ENCODE assay signal across 8 cellular contexts in genomic region chr1:67429011-67429527, GRCh38. TPM values are rescaled to one million over a fixed set of nuclear protein-coding genes. Genes with fewer than 3 reads are reported as not detected.
DNase-seq lines count a peak whose midpoint lies in the region; ATAC-seq and TF ChIP-seq lines count a peak whose summit lies in the region.

No MANE protein-coding gene starts in this region.

- peak overlapping the region; percentile 97 for H3K4me3 Mint-ChIP-seq in CD4-positive, alpha-beta T cell
- H3K4me3 Mint-ChIP-seq in progenitor cell of endocrine pancreas (ENCODE audit: low read depth), result peak overlapping the region; percentile 86

- H3K9me3 Mint-ChIP-seq in CD4-positive, alpha-beta T cell, result no peaks in the 10 kb centered on the region
- no peaks in the 10 kb centered on the region for H3K9me3 Mint-ChIP-seq in progenitor cell of endocrine pancreas (ENCODE audit: low read depth)

- WGBS in aorta, 2 donors, result 0% methylated on average over 25 of the region's 25 CpGs

- peaks cover 67% of the 10 kb centered on the region for H3K36me3 Mint-ChIP-seq in CD4-positive, alpha-beta T cell (ENCODE audit: low read depth)
- H3K36me3 Mint-ChIP-seq in progenitor cell of endocrine pancreas (ENCODE audit: insufficient read depth), result peaks cover 22% of the 10 kb centered on the region

- no peaks in the 10 kb centered on the region for H3K4me1 ChIP-seq in aorta (ENCODE audit: control insufficient read depth in 1 of 2, insufficient read depth in 2 of 2, low read length in 2 of 2)

- H3K4me3 ChIP-seq in fibroblast of the aortic adventitia (ENCODE audit: low read depth, low read length) (peak overlapping the region; percentile 94), aorta (ENCODE audit: low read length in 2 of 2) (peak overlapping the region; percentile 61 to 86)

- POLR2A ChIA-PET in CD4-positive, alpha-beta T cell (lab: Charles Lee), result interaction anchor here (0.6 to 3.7 kb wide), 10 partner anchors 9 to 504 kb away, joined by 3 to 26 read pairs (median 8); partner anchors contain the start of genes DNAI4, GADD45A, MIER1 and SLC35D1

- H3K27me3 ChIP-seq in CD4-positive, alpha-beta T cell (ENCODE audit: control insufficient read depth, insufficient read depth, low read length), result no peaks in the 10 kb centered on the region
- H3K27me3 ChIP-seq in aorta (ENCODE audit: control insufficient read depth in 1 of 2, insufficient read depth in 2 of 2, low read length in 1 of 2), result no peaks in the 10 kb centered on the region

- H3K9me3 ChIP-seq in CD4-positive, alpha-beta T cell (ENCODE audit: control insufficient read depth, low read length), result no peaks in the 10 kb centered on the region
- H3K9me3 ChIP-seq in KOPT-K1 (ENCODE audit: insufficient read depth, low read length, poor library complexity, severe bottlenecking) (no peaks in the 10 kb centered on the region), aorta (ENCODE audit: control insufficient read depth, low read length) (no peaks in the 10 kb centered on the region)

- no peaks in the 10 kb centered on the region for H3K27me3 Mint-ChIP-seq in CD4-positive, alpha-beta T cell
- no peaks in the 10 kb centered on the region for H3K27me3 Mint-ChIP-seq in progenitor cell of endocrine pancreas

- DNase-seq in CD4-positive, alpha-beta T cell, result peak in 5 of 10 experiments; percentile 1 to 35 (median 6)
- peak; percentile 56 for DNase-seq in activated T-cell treated with anti-CD3 and anti-CD28 coated beads for 24 hours (ENCODE audit: low read depth)
- no peak for DNase-seq in fibroblast of the aortic adventitia (ENCODE audit: low read depth)
- DNase-seq in progenitor cell of endocrine pancreas (ENCODE audit: low spot score, unreplicated experiment), result no peak
- no peak for DNase-seq in aorta
- no peak for DNase-seq in NCI-H2081 treated with DMSO at 0.1 percent for 48 hours (lab: John Stamatoyannopoulos, UW)

- no peak for ATAC-seq in CD4-positive, alpha-beta T cell (ENCODE audit: poor library complexity)
- no peak for ATAC-seq in aorta (ENCODE audit: low FRiP score)
- no peak for ATAC-seq in HG03175 (IDR thresholded peaks at IDR 0.05; ENCODE audit: unreplicated experiment)

- peak overlapping the region; percentile 94 for H3K27ac Mint-ChIP-seq in CD4-positive, alpha-beta T cell
- peak overlapping the region; percentile 96 for H3K27ac Mint-ChIP-seq in progenitor cell of endocrine pancreas

- peaks cover 71% of the 10 kb centered on the region for H3K4me1 Mint-ChIP-seq in CD4-positive, alpha-beta T cell (ENCODE audit: low read depth)
- H3K4me1 Mint-ChIP-seq in progenitor cell of endocrine pancreas (ENCODE audit: low read depth), result peaks cover 31% of the 10 kb centered on the region

- H3K36me3 ChIP-seq in KOPT-K1 (ENCODE audit: insufficient read depth, low read length), result peaks cover 55% of the 10 kb centered on the region
- peaks cover 0 to 2% of the 10 kb centered on the region in 2 donors for H3K36me3 ChIP-seq in aorta (ENCODE audit: control insufficient read depth in 1 of 2, insufficient read depth in 2 of 2, low read length in 1 of 2)

- intact Hi-C loops in CD4-positive, alpha-beta T cell (cut with DNase I, micrococcal nuclease), result loop anchor here in 1 of 2 experiments (5.0 kb wide), 1 partner anchor 377 kb away; the partner anchor contains the start of gene SLC35D1
- intact Hi-C loops in aorta (cut with DNase I), result loop anchor here (5.0 to 10.0 kb wide), 3 partner anchors 56 to 82 kb away; no protein-coding TSS in a partner anchor

- CTCF ChIA-PET in CD4-positive, alpha-beta T cell (lab: Charles Lee), result interaction anchor here (0.7 to 1.2 kb wide), 2 partner anchors 71 to 388 kb away, joined by 3 read pairs; no protein-coding TSS in a partner anchor

- H3K27ac ChIP-seq in CD4-positive, alpha-beta T cell (ENCODE audit: low read depth, low read length), result peak overlapping the region; percentile 66
- peak overlapping the region; percentile 98 for H3K27ac ChIP-seq in KOPT-K1 (ENCODE audit: low read depth, low read length, poor library complexity, severe bottlenecking)
- H3K27ac ChIP-seq in aorta (ENCODE audit: low read depth in 1 of 2, low read length in 2 of 2), result peak overlapping the region in 1 of 2 donors; percentile 52

- no peak for TF ChIP-seq CTCF in CD4-positive, alpha-beta T cell (IDR thresholded peaks at IDR 0.05)
- TF ChIP-seq CTCF in fibroblast of the aortic adventitia (IDR thresholded peaks at IDR 0.05; ENCODE audit: insufficient read depth, low read length) (no peak), progenitor cell of endocrine pancreas (IDR thresholded peaks at IDR 0.05; ENCODE audit: unreplicated experiment) (no peak)

RNA-seq across cellular contexts. Expression of gene SERBP1, which starts 1.1 kb away (rescaled TPM):
- 100 to 1,000 TPM; 128 to 135 TPM for total RNA-seq in CD4-positive, alpha-beta T cell
- total RNA-seq in fibroblast of the aortic adventitia (ENCODE audit: low replicate concordance) (232 and 420 TPM in 2 replicates), progenitor cell of endocrine pancreas (265 and 268 TPM in 2 replicates), aorta (100 to 1,000 TPM; 153 to 157 TPM)
- polyA plus RNA-seq in aorta, result 100 to 1,000 TPM; 104 to 142 TPM
